8 cellular contexts compared by ENCODE assay signal in genomic region chr13:23570099-23570926, GRCh38. TPM values are rescaled to one million over a fixed set of nuclear protein-coding genes. Genes with fewer than 3 reads are reported as not detected.
A peak's percentile ranks its signal among the peaks of the same experiment; 100 is the strongest.
DNase-seq lines count a peak whose midpoint lies in the region; TF ChIP-seq lines count a peak whose summit lies in the region.

TNFRSF19 (plus strand) TSS chr13:23570412; CDS start chr13:23590184, 19,772 bp downstream.

- no peaks in the 10 kb centered on the region for H3K79me1 ChIP-seq in mesendoderm (ENCODE audit: low read length)

- H3K36me3 ChIP-seq in ACC112 (ENCODE audit: insufficient read depth, low read length) (no peaks in the 10 kb centered on the region), mesendoderm (ENCODE audit: control insufficient read depth, insufficient read depth, low read length) (no peaks in the 10 kb centered on the region), OCI-LY7 (ENCODE audit: insufficient read depth, low read length) (no peaks in the 10 kb centered on the region)

- intact Hi-C loops in OCI-LY7 (cut with micrococcal nuclease; ENCODE audit: unreplicated experiment) = no loop called here

- no peak within 1 kb of the TSS for H3K4ac ChIP-seq in mesendoderm (ENCODE audit: low read depth, low read length)

- POLR2A ChIA-PET in OCI-LY7 (lab: Charles Lee) = interaction anchor here (0.5 to 0.6 kb wide), 2 partner anchors 176 to 663 kb away, joined by 3 read pairs; no protein-coding TSS in a partner anchor

- H3K4me2 ChIP-seq in mesendoderm (ENCODE audit: low read length) (peak within 1 kb of the TSS; percentile 5), OCI-LY7 (ENCODE audit: low read length) (no peak within 1 kb of the TSS)

- CTCF ChIA-PET in OCI-LY7 (lab: Charles Lee; ENCODE audit: unreplicated experiment) = no interaction called here

- H3K27me3 ChIP-seq in ACC112 (ENCODE audit: insufficient read depth, low read length) = no peaks in the 10 kb centered on the region
- H3K27me3 ChIP-seq in mesendoderm (ENCODE audit: insufficient read depth, low read length, poor library complexity) = no peaks in the 10 kb centered on the region

- no peak within 1 kb of the TSS for H3K27ac ChIP-seq in ACC112 (ENCODE audit: low read depth, low read length)
- no peak within 1 kb of the TSS for H3K27ac ChIP-seq in coronary artery
- H3K27ac ChIP-seq in mesendoderm (ENCODE audit: low read depth, low read length) = no peak within 1 kb of the TSS
- H3K27ac ChIP-seq in OCI-LY7 (ENCODE audit: low read depth, low read length, poor library complexity, severe bottlenecking) = no peak within 1 kb of the TSS

- H3K18ac ChIP-seq in mesendoderm (ENCODE audit: low read length) = no peak within 1 kb of the TSS

- no peak within 1 kb of the TSS for H2BK120ac ChIP-seq in mesendoderm (ENCODE audit: low read depth, low read length)

- no peak within 1 kb of the TSS for H3K9ac ChIP-seq in mesendoderm (ENCODE audit: low read length)

- no peaks in the 10 kb centered on the region for H4K20me1 ChIP-seq in OCI-LY7 (ENCODE audit: insufficient read depth, low read length)

- H2AK5ac ChIP-seq in mesendoderm (ENCODE audit: low read length) = no peak within 1 kb of the TSS

- H3K9me3 ChIP-seq in OCI-LY7 (ENCODE audit: low read length) = no peaks in the 10 kb centered on the region

- H3K4me1 ChIP-seq in ACC112 (ENCODE audit: control insufficient read depth, insufficient read depth, low read length, unreplicated experiment) = peaks cover 9% of the 10 kb centered on the region
- peaks cover 3% of the 10 kb centered on the region for H3K4me1 ChIP-seq in mesendoderm (ENCODE audit: control insufficient read depth, low read depth, low read length)
- H3K4me1 ChIP-seq in OCI-LY7 (ENCODE audit: insufficient read depth, low read length, poor library complexity, severe bottlenecking) = no peaks in the 10 kb centered on the region

- H2BK15ac ChIP-seq in mesendoderm (replicated peaks; ENCODE audit: low read depth) = peak within 1 kb of the TSS; percentile 19

- H2AFZ ChIP-seq in ACC112 (ENCODE audit: low read length, unreplicated experiment) = no peak within 1 kb of the TSS
- H2AFZ ChIP-seq in OCI-LY7 (ENCODE audit: low read length) = no peak within 1 kb of the TSS

- H3K79me2 ChIP-seq in ACC112 (ENCODE audit: control insufficient read depth, insufficient read depth, low read length, unreplicated experiment) = no peaks in the 10 kb centered on the region
- no peaks in the 10 kb centered on the region for H3K79me2 ChIP-seq in mesendoderm (ENCODE audit: control insufficient read depth, insufficient read depth, low read length)
- H3K79me2 ChIP-seq in OCI-LY7 (ENCODE audit: insufficient read depth, low read depth, low read length) = no peaks in the 10 kb centered on the region

- H2BK5ac ChIP-seq in mesendoderm (ENCODE audit: low read length) = no peak within 1 kb of the TSS

- no peak within 1 kb of the TSS for H3K23ac ChIP-seq in mesendoderm (ENCODE audit: low read length)

- peak within 1 kb of the TSS; percentile 9; the same call in 1 of the 2 replicates for H3K4me3 ChIP-seq in ACC112 (ENCODE audit: low read depth, low read length)
- H3K4me3 ChIP-seq in coronary artery = peak within 1 kb of the TSS; percentile 28
- no peak within 1 kb of the TSS for H3K4me3 ChIP-seq in mesendoderm (ENCODE audit: low read length)
- H3K4me3 ChIP-seq in OCI-LY7 (ENCODE audit: low read depth, low read length, poor library complexity, severe bottlenecking) = no peak within 1 kb of the TSS

- TF ChIP-seq CTCF in coronary artery (IDR thresholded peaks at IDR 0.05) = no peak
- no peak for TF ChIP-seq CTCF in OCI-LY7 (conservative IDR thresholded peaks at IDR 0.05; ENCODE audit: low read length)
- no peak for TF ChIP-seq CTCF in GM10266 (IDR thresholded peaks at IDR 0.05; ENCODE audit: control insufficient read depth, insufficient read depth, low read depth, missing control alignments)

- BruUV-seq in OCI-LY7 (replicated peaks; lab: Mats Ljungman, UMichigan) = no TSS peak

- no peak within 1 kb of the TSS for H4K5ac ChIP-seq in mesendoderm (ENCODE audit: low read length)

- no CpG with 5 or more reads among the region's 11 CpGs for WGBS in mesendoderm (ENCODE audit: extremely low coverage, insufficient coverage, low lambda C conversion rate)

- H4K8ac ChIP-seq in mesendoderm (ENCODE audit: low read depth, low read length) = no peak within 1 kb of the TSS

- H3K56ac ChIP-seq in mesendoderm (ENCODE audit: low read length) = peak within 1 kb of the TSS; percentile 37

- H3K9me2 ChIP-seq in OCI-LY7 (ENCODE audit: insufficient read depth, low read length) = no peaks in the 10 kb centered on the region

- peak; percentile 10 for DNase-seq in LoVo (ENCODE audit: low spot score)
- DNase-seq in coronary artery (ENCODE audit: low spot score) = no peak
- DNase-seq in mesendoderm = peak; percentile 91
- no peak for DNase-seq in OCI-LY7 (ENCODE audit: low spot score)
- no peak for DNase-seq in NCI-H187 (lab: John Stamatoyannopoulos, UW)
- DNase-seq in GM10266 (ENCODE audit: extremely low spot score) = no peak
- DNase-seq in activated effector memory CD4-positive, alpha-beta T cell treated with anti-CD3 and anti-CD28 coated beads, Interleukin-2, amount 50 U/mL, for 16 hours = no peak

RNA-seq across cellular contexts. Expression of gene TNFRSF19, which starts in this region (rescaled TPM):
- polyA plus RNA-seq in mesendoderm (2013, experiment 1 of 2) = 1.5 TPM
- 1.5 TPM for polyA plus RNA-seq in mesendoderm (2013, experiment 2 of 2)
- not detected in 2 replicates for total RNA-seq in OCI-LY7 (2014; rRNA removed; shearing (Covaris generic))
- total RNA-seq in OCI-LY7 (2022) = not detected in 2 replicates

Comparison
In these comparisons a context has a peak if more than half of its experiments do, and no peak if none do; other contexts are left out.
1. H3K4me3 ChIP-seq: peak in ACC112 (single experiment) and coronary artery (single experiment); none in mesendoderm (single experiment) and OCI-LY7 (single experiment).
2. DNase-seq: peak in LoVo (single experiment) and mesendoderm (single experiment); none in coronary artery (single experiment), OCI-LY7 (single experiment), NCI-H187 (0 of 2), GM10266 (single experiment) and activated effector memory CD4-positive, alpha-beta T cell treated with anti-CD3 and anti-CD28 coated beads, Interleukin-2, amount 50 U/mL, for 16 hours (single experiment).